ENCODE assay signal across 29 cellular contexts in genomic region chr13:49388256-49388655, GRCh38.
"Had no signal": no experiment of that assay in that cellular context is flagged by ENCODE, and none has a peak within 500 bp of the region (broad histone marks: within the 10 kb centered on the region; RNA-seq: fewer than 3 reads in every experiment).

No MANE protein-coding gene starts in this region.

- H3K4me1 Mint-ChIP-seq: natural killer cell; stimulated activated naive B cell treated with anti-CD40 and anti-IgM and Interleukin-4, amounts not matched to agents 10 μg/mL and 1 μg/mL and 100 μg/mL, for 72 hours had no signal

- H3K4me3 Mint-ChIP-seq: natural killer cell; nephron progenitor cell; neural progenitor cell; stimulated activated naive B cell treated with anti-CD40 and anti-IgM and Interleukin-4, amounts not matched to agents 10 μg/mL and 1 μg/mL and 100 μg/mL, for 72 hours; type B pancreatic cell had no signal

- H2AFZ ChIP-seq: neural progenitor cell, parathyroid adenoma had no signal

- H3K36me3 ChIP-seq: left lung, lower lobe of right lung, neural progenitor cell, neutrophil, suprapubic skin, thoracic aorta, vagina had no signal

- H3K27ac Mint-ChIP-seq: natural killer cell; nephron progenitor cell; neural progenitor cell; stimulated activated naive B cell treated with anti-CD40 and anti-IgM and Interleukin-4, amounts not matched to agents 10 μg/mL and 1 μg/mL and 100 μg/mL, for 72 hours; type B pancreatic cell had no signal

- ATAC-seq: left cardiac atrium; left lung; lower lobe of right lung; natural killer cell; right cardiac atrium; sciatic nerve; stimulated activated naive B cell treated with anti-CD40 and anti-IgM and Interleukin-4, amounts not matched to agents 10 μg/mL and 1 μg/mL and 100 μg/mL, for 72 hours; stimulated activated naive CD8-positive, alpha-beta T cell treated with anti-CD3 and anti-CD28 coated beads, Interleukin-15, Interleukin-2, amounts not matched to agents 100 U/mL and 50 U/mL, for 24 hours had no signal

- H3K27me3 ChIP-seq: left lung, neural progenitor cell, neutrophil, stomach, suprapubic skin, tibial nerve, vagina had no signal

- H3K4me2 ChIP-seq: neural progenitor cell had no signal

- H3K27ac ChIP-seq: left lung, lower lobe of right lung, neural progenitor cell, neutrophil, parathyroid adenoma, skin epidermis, stomach, suprapubic skin, thoracic aorta, vagina had no signal

- H3K9me3 ChIP-seq: lower lobe of right lung, neutrophil, suprapubic skin, thoracic aorta, vagina had no signal

- H3K9ac ChIP-seq: neural progenitor cell, parathyroid adenoma had no signal

- H3K4me3 ChIP-seq: left lung, lower lobe of right lung, neural progenitor cell, skin epidermis, stomach, suprapubic skin, thoracic aorta, tibial nerve, vagina had no signal

- H3K9me3 Mint-ChIP-seq: natural killer cell; stimulated activated naive B cell treated with anti-CD40 and anti-IgM and Interleukin-4, amounts not matched to agents 10 μg/mL and 1 μg/mL and 100 μg/mL, for 72 hours had no signal

- DNase-seq: hippocampal formation; kidney glomerular epithelial cell; left cardiac atrium; left lung; lower lobe of right lung; mammary epithelial cell; mesenchymal stem cell; natural killer cell; nephron progenitor cell; occipital lobe; retina; right cardiac atrium; stimulated activated CD4-positive, alpha-beta T cell treated with anti-CD3 and anti-CD28 coated beads, Interleukin-12 subunit alpha, Interleukin-12 subunit beta, amount 100 ng/mL, for 4 hours; stimulated activated CD4-positive, alpha-beta T cell treated with anti-CD3 and anti-CD28 coated beads, Interleukin-15, amount 100 ng/mL, for 24 hours; stimulated activated CD4-positive, alpha-beta T cell treated with anti-CD3 and anti-CD28 coated beads, Interleukin-2, amount 100 ng/mL, for 24 hours; stimulated activated CD4-positive, alpha-beta T cell treated with anti-CD3 and anti-CD28 coated beads, Interleukin-4, amount 100 ng/mL, for 1 hour; stimulated activated naive B cell treated with anti-CD40 and anti-IgM and Interleukin-4, amounts not matched to agents 10 μg/mL and 1 μg/mL and 100 μg/mL, for 72 hours; stimulated activated naive CD8-positive, alpha-beta T cell treated with anti-CD3 and anti-CD28 coated beads, Interleukin-15, Interleukin-2, amounts not matched to agents 100 U/mL and 50 U/mL, for 24 hours; stomach had no signal

- H3K4me1 ChIP-seq: left lung, lower lobe of right lung, parathyroid adenoma, stomach, suprapubic skin, vagina had no signal

- H3K36me3 Mint-ChIP-seq: natural killer cell, neural progenitor cell had no signal

- H3K27me3 Mint-ChIP-seq: stimulated activated naive B cell treated with anti-CD40 and anti-IgM and Interleukin-4, amounts not matched to agents 10 μg/mL and 1 μg/mL and 100 μg/mL, for 72 hours; type B pancreatic cell had no signal
